ENCODE assay signal across 1 cellular context in the genomic region with DNA sequence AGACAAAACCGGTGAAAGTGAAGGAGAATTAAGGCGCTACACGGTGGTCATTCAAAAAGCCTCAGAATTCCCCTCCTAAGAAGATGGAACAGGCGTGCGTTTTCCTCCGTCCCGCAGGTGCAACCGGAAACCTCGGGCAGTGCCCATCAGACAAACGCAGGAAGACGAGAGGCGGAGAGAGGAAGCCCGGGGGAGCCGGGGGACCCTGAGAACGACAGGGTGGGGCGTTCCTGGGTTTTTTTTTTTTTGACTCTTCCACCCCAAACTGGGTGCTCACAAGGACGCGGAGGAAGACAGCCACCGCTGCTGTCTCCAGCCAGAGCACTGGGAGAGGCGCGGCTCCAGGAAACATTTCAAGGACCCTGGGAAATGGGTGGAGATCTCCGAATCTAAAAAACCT.
TF ChIP-seq lines count a peak whose summit lies in the region.

No MANE protein-coding gene starts in this region.

TF ChIP-seq in HCT116, 20 proteins besides CTCF, POLR2A, EP300 and RAD21 (continued from another document):
- TF ChIP-seq, protein P1, sequence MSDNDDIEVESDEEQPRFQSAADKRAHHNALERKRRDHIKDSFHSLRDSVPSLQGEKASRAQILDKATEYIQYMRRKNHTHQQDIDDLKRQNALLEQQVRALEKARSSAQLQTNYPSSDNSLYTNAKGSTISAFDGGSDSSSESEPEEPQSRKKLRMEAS (IDR thresholded peaks at IDR 0.05) = no peak
- TF ChIP-seq, protein P2, sequence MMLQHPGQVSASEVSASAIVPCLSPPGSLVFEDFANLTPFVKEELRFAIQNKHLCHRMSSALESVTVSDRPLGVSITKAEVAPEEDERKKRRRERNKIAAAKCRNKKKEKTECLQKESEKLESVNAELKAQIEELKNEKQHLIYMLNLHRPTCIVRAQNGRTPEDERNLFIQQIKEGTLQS (IDR thresholded peaks at IDR 0.05) = no peak
- no peak for TF ChIP-seq EZH2phosphoT487 (IDR thresholded peaks at IDR 0.05; ENCODE audit: borderline replicate concordance)
